8 cellular contexts compared by ENCODE assay signal in genomic region chr17:81049973-81050551, GRCh38. TPM values are rescaled to one million over a fixed set of nuclear protein-coding genes. Genes with fewer than 3 reads are reported as not detected.
DNase-seq lines count a peak whose midpoint lies in the region; ATAC-seq and TF ChIP-seq lines count a peak whose summit lies in the region.

No MANE protein-coding gene starts in this region.

- H3K4me1 Mint-ChIP-seq in brain, result peaks cover 72% of the 10 kb centered on the region
- peaks cover 34% of the 10 kb centered on the region for H3K4me1 Mint-ChIP-seq in type B pancreatic cell (ENCODE audit: unreplicated experiment)

- peak; percentile 57 for DNase-seq in LoVo (ENCODE audit: low spot score)
- DNase-seq in left lobe of liver (ENCODE audit: low spot score), result no peak
- no peak for DNase-seq in type B pancreatic cell (ENCODE audit: extremely low spot score, unreplicated experiment)
- DNase-seq in KBM-7, result no peak
- DNase-seq in activated naive CD4-positive, alpha-beta T cell (lab: John Stamatoyannopoulos, UW), result no peak
- DNase-seq in NCI-H1436 treated with DMSO at 0.1 percent for 48 hours (lab: John Stamatoyannopoulos, UW), result no peak
- no peak for DNase-seq in NCI-H1930 (lab: John Stamatoyannopoulos, UW)

- H3K4me3 Mint-ChIP-seq in brain, result no peak overlapping the region
- no peak overlapping the region for H3K4me3 Mint-ChIP-seq in type B pancreatic cell

- peak overlapping the region in 3 of 5 experiments; percentile 20 to 84 (median 24) for H3K27ac Mint-ChIP-seq in brain
- H3K27ac Mint-ChIP-seq in type B pancreatic cell, result peak overlapping the region; percentile 4

- peak; percentile 8 for ATAC-seq in left lobe of liver

- TF ChIP-seq CTCF in brain (conservative IDR thresholded peaks at IDR 0.05), result no peak
- TF ChIP-seq CTCF in type B pancreatic cell (conservative IDR thresholded peaks at IDR 0.05), result no peak

- H3K27me3 Mint-ChIP-seq in brain (no peaks in the 10 kb centered on the region), type B pancreatic cell (no peaks in the 10 kb centered on the region)

- peaks cover 16% of the 10 kb centered on the region for H3K36me3 Mint-ChIP-seq in brain
- H3K36me3 Mint-ChIP-seq in type B pancreatic cell, result peaks cover 3% of the 10 kb centered on the region

- H3K9me3 Mint-ChIP-seq in brain (peaks cover 0 to 3% (median 0%) of the 10 kb centered on the region in 5 experiments), type B pancreatic cell (no peaks in the 10 kb centered on the region)

- in situ Hi-C loops in KBM-7 (cut with MboI; ENCODE audit: low pct_unique_long_range_greater_than_20kb, low sequenced_read_pairs), result no loop called here

RNA-seq across cellular contexts. Expression of gene BAIAP2, which starts 15.1 kb away (rescaled TPM):
- 87.8 TPM for polyA plus RNA-seq in brain (ENCODE audit: insufficient read depth, low read depth, low replicate concordance)
- total RNA-seq in left lobe of liver (101 TPM), type B pancreatic cell (ENCODE audit: low replicate concordance) (62.7 and 120 TPM in 2 replicates)

RNA-seq across cellular contexts. Expression of gene CHMP6, which starts 58.4 kb away (rescaled TPM):
- 35.2 TPM for polyA plus RNA-seq in brain (ENCODE audit: insufficient read depth, low read depth, low replicate concordance)
- total RNA-seq in left lobe of liver (16.5 TPM), type B pancreatic cell (ENCODE audit: low replicate concordance) (29.1 and 33.4 TPM in 2 replicates)
